8 cellular contexts compared by ENCODE assay signal in the genomic region with DNA sequence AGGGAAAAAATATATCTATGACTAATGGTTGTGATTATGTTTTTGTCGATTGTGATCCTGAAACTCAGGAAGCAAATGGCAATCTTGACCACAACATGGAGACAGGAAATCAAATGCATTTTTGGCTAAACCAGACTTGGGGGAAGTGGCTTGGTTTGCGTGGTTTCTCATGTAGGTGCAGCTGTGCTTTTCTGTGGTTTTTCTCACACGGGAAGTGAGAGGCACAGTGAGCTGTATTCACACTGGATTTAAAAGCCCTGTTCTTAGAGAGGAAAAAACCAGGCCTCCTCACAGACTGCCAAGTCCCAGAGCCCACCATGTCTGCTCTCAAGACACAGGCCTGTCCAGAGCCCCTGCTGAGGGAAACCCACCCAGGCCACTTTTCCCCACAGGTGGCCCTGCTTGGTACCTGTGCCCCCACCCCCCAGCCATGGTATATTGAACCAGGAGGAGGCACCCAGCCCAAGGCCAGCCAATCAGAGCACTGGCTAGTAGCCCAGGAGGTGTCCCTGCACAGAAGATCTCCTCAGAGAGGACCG. TPM values are rescaled to one million over a fixed set of nuclear protein-coding genes. Genes with fewer than 3 reads are reported as not detected.
A peak's percentile ranks its signal among the peaks of the same experiment; 100 is the strongest.
DNase-seq lines count a peak whose midpoint lies in the region; ATAC-seq and TF ChIP-seq lines count a peak whose summit lies in the region.

No MANE protein-coding gene starts in this region.

- H3K4me3 ChIP-seq in astrocyte of the spinal cord (ENCODE audit: low read depth, low read length) (no peak overlapping the region), uterus (no peak overlapping the region), HAP-1 (no peak overlapping the region)

- intact Hi-C loops in uterus (cut with DNase I; ENCODE audit: low total_unique reads) = no loop called here

- peak overlapping the region; percentile 75 to 91 for H3K27ac ChIP-seq in uterus

- H3K4me1 ChIP-seq in uterus = peaks cover 8 to 14% of the 10 kb centered on the region in 2 donors
- no peaks in the 10 kb centered on the region for H3K4me1 ChIP-seq in HAP-1

- H3K36me3 ChIP-seq in uterus (no peaks in the 10 kb centered on the region), HAP-1 (replicated peaks) (no peaks in the 10 kb centered on the region)

- ATAC-seq in HG03159 (IDR thresholded peaks at IDR 0.05; ENCODE audit: unreplicated experiment) = peak; percentile 95

- no peak for TF ChIP-seq POLR2A in uterus (IDR thresholded peaks at IDR 0.05)

- in situ Hi-C loops in astrocyte of the spinal cord (cut with HindIII; ENCODE audit: low sequenced_read_pairs) (no loop called here), HAP-1 (cut with MboI; ENCODE audit: low sequenced_read_pairs) (no loop called here)

- peak; percentile 28 to 56 for DNase-seq in stimulated activated CD4-positive, alpha-beta T cell treated with anti-CD3 and anti-CD28 coated beads, Interleukin-12 subunit alpha, Interleukin-12 subunit beta, amount 100 ng/mL, for 24 hours (ENCODE audit: low read depth in 2 of 2)
- DNase-seq in stimulated activated CD4-positive, alpha-beta T cell treated with anti-CD3 and anti-CD28 coated beads, Interleukin-12 subunit alpha, Interleukin-12 subunit beta, amount 100 ng/mL, for 4 hours = no peak
- peak; percentile 34 to 81 for DNase-seq in SW 1271 (lab: John Stamatoyannopoulos, UW)
- peak; percentile 98 for DNase-seq in astrocyte of the spinal cord (ENCODE audit: low read depth, low spot score)
- DNase-seq in medulla oblongata (ENCODE audit: extremely low spot score) = peak; percentile 51
- DNase-seq in uterus = no peak
- no peak for DNase-seq in HAP-1 (ENCODE audit: low spot score in 2 of 2)

- TF ChIP-seq CTCF in astrocyte of the spinal cord (IDR thresholded peaks at IDR 0.05; ENCODE audit: low read depth, low read length) (no peak), uterus (IDR thresholded peaks at IDR 0.05) (no peak)

- H3K27me3 ChIP-seq in uterus (no peaks in the 10 kb centered on the region), HAP-1 (ENCODE audit: low read depth) (no peaks in the 10 kb centered on the region)

- H3K9me3 ChIP-seq in uterus (no peaks in the 10 kb centered on the region), HAP-1 (no peaks in the 10 kb centered on the region)

RNA-seq across cellular contexts. Expression of a gene that starts 46.2 kb away (rescaled TPM):
- 10 to 100 TPM in 3 of 4 donors, 1 to 10 TPM in 1; 6.5 to 31.3 (median 21.5) TPM for total RNA-seq in uterus

RNA-seq across cellular contexts. Expression of a gene that starts 46.3 kb away (rescaled TPM):
- total RNA-seq in uterus = 10 to 100 TPM; 18.5 to 93.0 (median 25.7) TPM

Comparison
In these comparisons a context has a peak if more than half of its experiments do, and no peak if none do; other contexts are left out.
1. DNase-seq: peak in stimulated activated CD4-positive, alpha-beta T cell treated with anti-CD3 and anti-CD28 coated beads, Interleukin-12 subunit alpha, Interleukin-12 subunit beta, amount 100 ng/mL, for 24 hours (2 of 2), SW 1271 (2 of 2), astrocyte of the spinal cord (single experiment) and medulla oblongata (single experiment); none in stimulated activated CD4-positive, alpha-beta T cell treated with anti-CD3 and anti-CD28 coated beads, Interleukin-12 subunit alpha, Interleukin-12 subunit beta, amount 100 ng/mL, for 4 hours (single experiment), uterus (0 of 2) and HAP-1 (0 of 2).